Comparison of ENCODE assay signal across 1 cellular context in genomic region chr11:62592216-62592815, GRCh38.
TF ChIP-seq lines count a peak whose summit lies in the region.

No MANE protein-coding gene starts in this region.

TF ChIP-seq in H1, 55 proteins besides CTCF, POLR2A, EP300 and RAD21:
- TF ChIP-seq KDM1A (IDR thresholded peaks at IDR 0.05; ENCODE audit: borderline replicate concordance, low read length): no peak
- no peak for TF ChIP-seq SP1 (IDR thresholded peaks at IDR 0.05; ENCODE audit: low read depth, low read length)
- no peak for TF ChIP-seq TAF7 (optimal IDR thresholded peaks at IDR 0.05; ENCODE audit: borderline replicate concordance, low read depth, low read length)
- no peak for TF ChIP-seq RBBP5 (IDR thresholded peaks at IDR 0.05; ENCODE audit: borderline replicate concordance, low read depth, low read length)
- TF ChIP-seq RNF2 (IDR thresholded peaks at IDR 0.05; ENCODE audit: borderline replicate concordance, low read depth, low read length, missing control alignments, poor library complexity, severe bottlenecking): no peak
- no peak for TF ChIP-seq CHD2 (IDR thresholded peaks at IDR 0.05; ENCODE audit: low read length)
- TF ChIP-seq SIX5 (IDR thresholded peaks at IDR 0.05; ENCODE audit: low read depth, low read length): no peak
- TF ChIP-seq HDAC2 (IDR thresholded peaks at IDR 0.05; ENCODE audit: borderline replicate concordance in 1 of 2, low read depth in 2 of 2, low read length in 2 of 2): no peak
- TF ChIP-seq JUND (IDR thresholded peaks at IDR 0.05; ENCODE audit: low read length): no peak
- no peak for TF ChIP-seq PHF8 (conservative IDR thresholded peaks at IDR 0.05; ENCODE audit: low read depth, low read length)
- TF ChIP-seq CEBPB (IDR thresholded peaks at IDR 0.05; ENCODE audit: low read depth, low read length): no peak
